ENCODE assay signal across 1 cellular context in the genomic region with DNA sequence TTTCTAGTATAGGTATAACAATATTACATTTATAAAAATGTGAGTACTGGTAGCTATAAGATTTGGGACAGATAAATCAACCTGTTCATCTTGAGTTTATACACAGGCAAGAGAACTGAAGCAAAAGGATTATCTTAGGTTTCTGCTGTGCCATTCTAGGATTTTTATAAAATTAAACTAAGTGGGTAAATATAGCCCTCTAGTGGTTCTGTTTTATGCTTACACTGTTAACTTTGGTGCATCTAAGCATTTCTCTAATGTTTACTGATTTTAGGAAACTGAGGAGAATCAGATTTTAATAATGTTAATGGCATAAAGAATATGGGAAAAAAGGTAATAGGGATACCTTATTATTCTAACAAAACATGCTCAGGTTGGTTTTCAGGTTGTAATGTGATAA.
TF ChIP-seq lines count a peak whose summit lies in the region.

No MANE protein-coding gene starts in this region.

TF ChIP-seq in GM23338, 12 proteins besides CTCF, POLR2A, EP300 and RAD21 (continued from another document):
- TF ChIP-seq, protein P1, sequence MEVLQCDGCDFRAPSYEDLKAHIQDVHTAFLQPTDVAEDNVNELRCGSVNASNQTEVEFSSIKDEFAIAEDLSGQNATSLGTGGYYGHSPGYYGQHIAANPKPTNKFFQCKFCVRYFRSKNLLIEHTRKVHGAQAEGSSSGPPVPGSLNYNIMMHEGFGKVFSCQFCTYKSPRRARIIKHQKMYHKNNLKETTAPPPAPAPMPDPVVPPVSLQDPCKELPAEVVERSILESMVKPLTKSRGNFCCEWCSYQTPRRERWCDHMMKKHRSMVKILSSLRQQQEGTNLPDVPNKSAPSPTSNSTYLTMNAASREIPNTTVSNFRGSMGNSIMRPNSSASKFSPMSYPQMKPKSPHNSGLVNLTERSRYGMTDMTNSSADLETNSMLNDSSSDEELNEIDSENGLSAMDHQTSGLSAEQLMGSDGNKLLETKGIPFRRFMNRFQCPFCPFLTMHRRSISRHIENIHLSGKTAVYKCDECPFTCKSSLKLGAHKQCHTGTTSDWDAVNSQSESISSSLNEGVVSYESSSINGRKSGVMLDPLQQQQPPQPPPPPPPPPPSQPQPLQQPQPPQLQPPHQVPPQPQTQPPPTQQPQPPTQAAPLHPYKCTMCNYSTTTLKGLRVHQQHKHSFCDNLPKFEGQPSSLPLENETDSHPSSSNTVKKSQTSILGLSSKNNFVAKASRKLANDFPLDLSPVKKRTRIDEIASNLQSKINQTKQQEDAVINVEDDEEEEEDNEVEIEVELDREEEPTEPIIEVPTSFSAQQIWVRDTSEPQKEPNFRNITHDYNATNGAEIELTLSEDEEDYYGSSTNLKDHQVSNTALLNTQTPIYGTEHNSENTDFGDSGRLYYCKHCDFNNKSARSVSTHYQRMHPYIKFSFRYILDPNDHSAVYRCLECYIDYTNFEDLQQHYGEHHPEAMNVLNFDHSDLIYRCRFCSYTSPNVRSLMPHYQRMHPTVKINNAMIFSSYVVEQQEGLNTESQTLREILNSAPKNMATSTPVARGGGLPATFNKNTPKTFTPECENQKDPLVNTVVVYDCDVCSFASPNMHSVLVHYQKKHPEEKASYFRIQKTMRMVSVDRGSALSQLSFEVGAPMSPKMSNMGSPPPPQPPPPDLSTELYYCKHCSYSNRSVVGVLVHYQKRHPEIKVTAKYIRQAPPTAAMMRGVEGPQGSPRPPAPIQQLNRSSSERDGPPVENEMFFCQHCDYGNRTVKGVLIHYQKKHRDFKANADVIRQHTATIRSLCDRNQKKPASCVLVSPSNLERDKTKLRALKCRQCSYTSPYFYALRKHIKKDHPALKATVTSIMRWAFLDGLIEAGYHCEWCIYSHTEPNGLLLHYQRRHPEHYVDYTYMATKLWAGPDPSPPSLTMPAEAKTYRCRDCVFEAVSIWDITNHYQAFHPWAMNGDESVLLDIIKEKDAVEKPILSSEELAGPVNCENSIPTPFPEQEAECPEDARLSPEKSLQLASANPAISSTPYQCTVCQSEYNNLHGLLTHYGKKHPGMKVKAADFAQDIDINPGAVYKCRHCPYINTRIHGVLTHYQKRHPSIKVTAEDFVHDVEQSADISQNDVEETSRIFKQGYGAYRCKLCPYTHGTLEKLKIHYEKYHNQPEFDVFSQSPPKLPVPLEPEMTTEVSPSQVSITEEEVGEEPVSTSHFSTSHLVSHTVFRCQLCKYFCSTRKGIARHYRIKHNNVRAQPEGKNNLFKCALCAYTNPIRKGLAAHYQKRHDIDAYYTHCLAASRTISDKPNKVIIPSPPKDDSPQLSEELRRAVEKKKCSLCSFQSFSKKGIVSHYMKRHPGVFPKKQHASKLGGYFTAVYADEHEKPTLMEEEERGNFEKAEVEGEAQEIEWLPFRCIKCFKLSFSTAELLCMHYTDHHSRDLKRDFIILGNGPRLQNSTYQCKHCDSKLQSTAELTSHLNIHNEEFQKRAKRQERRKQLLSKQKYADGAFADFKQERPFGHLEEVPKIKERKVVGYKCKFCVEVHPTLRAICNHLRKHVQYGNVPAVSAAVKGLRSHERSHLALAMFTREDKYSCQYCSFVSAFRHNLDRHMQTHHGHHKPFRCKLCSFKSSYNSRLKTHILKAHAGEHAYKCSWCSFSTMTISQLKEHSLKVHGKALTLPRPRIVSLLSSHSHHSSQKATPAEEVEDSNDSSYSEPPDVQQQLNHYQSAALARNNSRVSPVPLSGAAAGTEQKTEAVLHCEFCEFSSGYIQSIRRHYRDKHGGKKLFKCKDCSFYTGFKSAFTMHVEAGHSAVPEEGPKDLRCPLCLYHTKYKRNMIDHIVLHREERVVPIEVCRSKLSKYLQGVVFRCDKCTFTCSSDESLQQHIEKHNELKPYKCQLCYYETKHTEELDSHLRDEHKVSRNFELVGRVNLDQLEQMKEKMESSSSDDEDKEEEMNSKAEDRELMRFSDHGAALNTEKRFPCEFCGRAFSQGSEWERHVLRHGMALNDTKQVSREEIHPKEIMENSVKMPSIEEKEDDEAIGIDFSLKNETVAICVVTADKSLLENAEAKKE (CRISPR knock-in tag; IDR thresholded peaks at IDR 0.05) = no peak
- TF ChIP-seq STAT1 (IDR thresholded peaks at IDR 0.05; ENCODE audit: unreplicated experiment) = no peak
- TF ChIP-seq JUNB (IDR thresholded peaks at IDR 0.05; ENCODE audit: unreplicated experiment) = no peak
- TF ChIP-seq CREB1 (CRISPR knock-in tag; IDR thresholded peaks at IDR 0.05; ENCODE audit: low read depth) = no peak
